ENCODE assay signal across 8 cellular contexts in the genomic region with DNA sequence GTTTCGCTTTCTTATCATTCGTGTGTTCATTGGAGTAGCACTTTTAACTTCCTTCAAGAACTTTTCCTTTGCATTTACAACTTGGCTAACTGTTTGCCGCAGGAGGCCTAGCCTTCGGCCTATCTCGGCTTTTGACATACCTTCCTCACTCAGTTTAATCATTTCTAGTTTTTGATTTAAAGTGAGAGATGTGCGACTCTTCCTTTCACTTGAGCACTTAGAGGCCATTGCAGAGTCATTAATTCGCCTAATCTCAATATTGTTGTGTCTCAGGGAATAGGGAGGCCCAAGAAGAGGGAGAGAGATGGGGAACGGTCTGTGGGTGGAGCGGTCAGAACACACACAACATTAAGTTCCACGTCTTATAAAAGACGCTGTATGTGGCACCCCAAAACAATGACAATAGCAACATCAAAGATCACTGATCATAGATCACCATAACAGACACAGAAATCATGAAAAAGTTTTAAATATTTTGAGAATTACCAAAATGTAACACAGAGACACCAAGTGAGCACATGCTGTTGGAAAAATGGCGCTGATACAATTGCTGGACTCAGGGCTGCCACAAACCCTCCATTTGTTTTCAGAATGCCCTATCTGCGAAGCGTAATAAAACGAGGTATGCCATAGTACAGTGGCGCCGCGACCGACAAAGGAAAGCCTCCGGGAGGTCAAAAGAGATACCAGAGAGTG. TPM values are rescaled to one million over a fixed set of nuclear protein-coding genes. Genes with fewer than 3 reads are reported as not detected.
DNase-seq lines count a peak whose midpoint lies in the region; ATAC-seq, FAIRE-seq and TF ChIP-seq lines count a peak whose summit lies in the region.

No MANE protein-coding gene starts in this region.

- intact Hi-C loops in body of pancreas (cut with DNase I) = no loop called here

- no peaks in the 10 kb centered on the region for H3K27me3 ChIP-seq in BJ (ENCODE audit: control insufficient read depth, insufficient read depth, low read length)
- H3K27me3 ChIP-seq in HUES64 (ENCODE audit: insufficient read depth, low read length) = no peaks in the 10 kb centered on the region
- no peaks in the 10 kb centered on the region for H3K27me3 ChIP-seq in body of pancreas
- no peaks in the 10 kb centered on the region for H3K27me3 ChIP-seq in mononuclear cell (ENCODE audit: insufficient read depth, low read length)

- TF ChIP-seq CTCF in BJ (IDR thresholded peaks at IDR 0.05; ENCODE audit: insufficient read depth, low read depth, low read length) = no peak
- TF ChIP-seq CTCF in body of pancreas (IDR thresholded peaks at IDR 0.05) = no peak

- POLR2A ChIA-PET in BJ (lab: Charles Lee) = no interaction called here

- H3K36me3 ChIP-seq in BJ (ENCODE audit: control insufficient read depth, insufficient read depth, low read length) (peaks cover 6% of the 10 kb centered on the region; the same call in 1 of the 2 replicates), HUES64 (ENCODE audit: insufficient read depth, low read length) (peaks cover 35% of the 10 kb centered on the region), body of pancreas (replicated peaks in 1 of 2; ENCODE audit: insufficient read depth in 1 of 2, low read depth in 2 of 2) (no peaks in the 10 kb centered on the region)

- ATAC-seq in body of pancreas = no peak

- 35% methylated on average over 19 of the region's 20 CpGs for WGBS in HUES64
- 29 to 31% methylated on average over 20 of the region's 20 CpGs for WGBS in body of pancreas, 2 donors

- no peak for DNase-seq in BJ (ENCODE audit: low read depth)
- DNase-seq in body of pancreas = no peak
- DNase-seq in hypothalamus (lab: John Stamatoyannopoulos, UW) = no peak
- no peak for DNase-seq in H4 (ENCODE audit: low spot score)
- DNase-seq in stimulated activated CD4-positive, alpha-beta T cell treated with anti-CD3 and anti-CD28 coated beads, Interleukin-2, amount 100 ng/mL, for 24 hours = no peak
- no peak for DNase-seq in GM19239 (ENCODE audit: insufficient read length, low spot score)

- H3K9me3 ChIP-seq in HUES64 (ENCODE audit: insufficient read depth, low read depth, low read length) = no peaks in the 10 kb centered on the region
- no peaks in the 10 kb centered on the region for H3K9me3 ChIP-seq in body of pancreas
- no peaks in the 10 kb centered on the region for H3K9me3 ChIP-seq in mononuclear cell (ENCODE audit: low read depth, low read length)

- FAIRE-seq in GM19239 (lab: Jason Lieb, UNC) = no peak

- H3K4me3 ChIP-seq in BJ (ENCODE audit: low read depth, low read length) (peak overlapping the region; percentile 89), HUES64 (ENCODE audit: low read length) (peak overlapping the region; percentile 92), body of pancreas (peak overlapping the region; percentile 58 to 74), mononuclear cell (ENCODE audit: low read length) (peak overlapping the region; percentile 85)

- peak overlapping the region; percentile 93 for H3K9ac ChIP-seq in HUES64 (ENCODE audit: low read depth, low read length)

- H3K4me1 ChIP-seq in HUES64 (ENCODE audit: insufficient read depth, low read length) (peaks cover 3% of the 10 kb centered on the region; the same call in 1 of the 2 replicates), body of pancreas (peaks cover 34% of the 10 kb centered on the region), mononuclear cell (ENCODE audit: insufficient read depth, low read length) (peaks cover 59% of the 10 kb centered on the region)

- no peak for TF ChIP-seq POLR2A in body of pancreas (IDR thresholded peaks at IDR 0.05)

- H3K27ac ChIP-seq in HUES64 (ENCODE audit: low read depth, low read length) (peak overlapping the region; percentile 97), body of pancreas (peak overlapping the region; percentile 62 to 98 (median 91))

- CTCF ChIA-PET in BJ (lab: Yijun Ruan, JAX) = interaction anchor here (0.7 to 1.1 kb wide), 2 partner anchors 26 kb away, joined by 4 to 5 read pairs; no protein-coding TSS in a partner anchor

RNA-seq across cellular contexts. Expression of gene TIGD1, which starts 0.6 kb away (rescaled TPM):
- polyA plus RNA-seq in BJ (2011; rRNA removed) = 1.7 and 2.5 TPM in 2 replicates
- 1.8 and 1.9 TPM in 2 replicates for polyA minus RNA-seq in BJ (2011; rRNA and poly(A)+ RNA removed)
- 4.6 TPM for polyA plus RNA-seq in HUES64 (2013, experiment 1 of 2)
- 4.8 TPM for polyA plus RNA-seq in HUES64 (2013, experiment 2 of 2)
- 1 to 10 TPM; 3.6 to 4.2 TPM for total RNA-seq in body of pancreas
- 23.7 TPM for total RNA-seq in mononuclear cell
- total RNA-seq in H4 (2014; rRNA removed; shearing (Covaris generic)) = 4.8 and 5.4 TPM in 2 replicates

RNA-seq across cellular contexts. Expression of gene EIF4E2, which starts 0.7 kb away (rescaled TPM):
- 23.1 and 36.4 TPM in 2 replicates for polyA plus RNA-seq in BJ (2011; rRNA removed)
- 26.8 and 35.1 TPM in 2 replicates for polyA minus RNA-seq in BJ (2011; rRNA and poly(A)+ RNA removed)
- polyA plus RNA-seq in HUES64 (2013, experiment 1 of 2) = 85.0 TPM
- polyA plus RNA-seq in HUES64 (2013, experiment 2 of 2) = 104 TPM
- total RNA-seq in body of pancreas (10 to 100 TPM; 12.2 to 17.4 TPM), mononuclear cell (50.1 TPM)
- 97.7 and 277 TPM in 2 replicates for total RNA-seq in H4 (2014; rRNA removed; shearing (Covaris generic))

RNA-seq across cellular contexts. Expression of gene CHRNG, which starts 10.3 kb away (rescaled TPM):
- not detected in 2 replicates for polyA plus RNA-seq in BJ (2011; rRNA removed)
- polyA minus RNA-seq in BJ (2011; rRNA and poly(A)+ RNA removed) = 0.41 TPM in 1 of 2 replicates, not detected in the other
- not detected for polyA plus RNA-seq in HUES64 (2013, experiment 1 of 2)
- polyA plus RNA-seq in HUES64 (2013, experiment 2 of 2) = not detected
- total RNA-seq in body of pancreas = not detected
- total RNA-seq in mononuclear cell = not detected
- not detected in 2 replicates for total RNA-seq in H4 (2014; rRNA removed; shearing (Covaris generic))

RNA-seq across cellular contexts. Expression of gene CHRND, which starts 23.8 kb away (rescaled TPM):
- polyA plus RNA-seq in BJ (2011; rRNA removed) = not detected in 2 replicates
- not detected in 2 replicates for polyA minus RNA-seq in BJ (2011; rRNA and poly(A)+ RNA removed)
- 0.05 TPM for polyA plus RNA-seq in HUES64 (2013, experiment 1 of 2)
- 0.19 TPM for polyA plus RNA-seq in HUES64 (2013, experiment 2 of 2)
- not detected for total RNA-seq in body of pancreas
- not detected for total RNA-seq in mononuclear cell
- not detected in 2 replicates for total RNA-seq in H4 (2014; rRNA removed; shearing (Covaris generic))

RNA-seq across cellular contexts. Expression of gene PRSS56, which starts 29.6 kb away (rescaled TPM):
- polyA plus RNA-seq in BJ (2011; rRNA removed) = not detected in 2 replicates
- polyA minus RNA-seq in BJ (2011; rRNA and poly(A)+ RNA removed) = not detected in 2 replicates
- 0.10 TPM for polyA plus RNA-seq in HUES64 (2013, experiment 1 of 2)
- not detected for polyA plus RNA-seq in HUES64 (2013, experiment 2 of 2)
- total RNA-seq in body of pancreas = not detected
- not detected for total RNA-seq in mononuclear cell
- total RNA-seq in H4 (2014; rRNA removed; shearing (Covaris generic)) = not detected in 2 replicates
